ENCODE assay signal across 19 cellular contexts in the genomic region with DNA sequence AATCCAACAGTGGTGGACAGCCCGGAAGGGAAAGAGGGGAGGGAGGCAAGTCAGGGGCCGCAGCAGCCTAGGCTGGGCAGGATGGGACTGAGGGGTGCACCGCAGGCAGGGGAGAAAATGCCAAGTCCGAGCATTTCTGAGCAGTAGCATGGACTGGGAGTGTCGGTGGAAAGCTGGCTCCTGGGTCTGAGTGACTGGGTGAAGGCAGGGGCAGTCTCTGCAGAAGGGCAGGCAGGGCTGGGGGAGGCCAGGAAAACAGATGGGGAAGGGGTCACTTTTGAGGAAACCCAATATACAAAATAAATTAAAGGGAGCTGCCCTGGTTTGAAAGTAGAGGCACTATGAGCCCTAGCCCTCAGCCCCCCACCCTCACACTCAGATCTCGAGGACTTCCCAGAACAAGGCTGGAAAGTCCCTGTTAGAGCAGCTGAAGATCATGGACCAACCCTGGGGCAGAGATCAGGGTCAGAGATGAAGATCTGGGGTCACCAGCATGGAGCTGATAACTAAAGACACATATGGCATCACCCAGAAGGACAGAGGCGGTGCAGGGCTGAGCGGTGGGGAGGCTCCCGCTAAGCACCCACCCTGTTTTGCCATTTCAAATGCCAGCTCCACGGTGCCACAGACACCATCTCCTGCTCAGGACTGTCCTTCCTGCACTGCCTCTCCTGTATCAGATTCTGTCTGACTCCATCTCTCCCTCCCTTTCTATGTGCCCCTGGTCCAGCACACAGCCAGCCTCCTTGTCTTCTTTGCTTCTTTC. TPM values are rescaled to one million over a fixed set of nuclear protein-coding genes. Genes with fewer than 3 reads are reported as not detected.
DNase-seq lines count a peak whose midpoint lies in the region; ATAC-seq and TF ChIP-seq lines count a peak whose summit lies in the region.
"Had no signal": no experiment of that assay in that cellular context is flagged by ENCODE, and none has a peak within 500 bp of the region (broad histone marks: within the 10 kb centered on the region; RNA-seq: fewer than 3 reads in every experiment).

No MANE protein-coding gene starts in this region.

- no peaks in the 10 kb centered on the region for H3K36me3 Mint-ChIP-seq in activated T-cell treated with anti-CD3 and anti-CD28 coated beads, Interleukin-2, amount 50 U/mL, for 24 hours (ENCODE audit: low read depth)
- no peaks in the 10 kb centered on the region for H3K36me3 Mint-ChIP-seq in activated T-cell treated with anti-CD3 and anti-CD28 coated beads, Interleukin-2, amount 50 U/mL, for 4 hours (ENCODE audit: insufficient read depth)
- no peaks in the 10 kb centered on the region for H3K36me3 Mint-ChIP-seq in activated naive CD8-positive, alpha-beta T cell
- H3K36me3 Mint-ChIP-seq in nephron (ENCODE audit: low read depth) = no peaks in the 10 kb centered on the region

- H3K4me3 Mint-ChIP-seq in activated T-cell treated with anti-CD3 and anti-CD28 coated beads, Interleukin-2, amount 50 U/mL, for 24 hours = no peak overlapping the region
- no peak overlapping the region for H3K4me3 Mint-ChIP-seq in activated T-cell treated with anti-CD3 and anti-CD28 coated beads, Interleukin-2, amount 50 U/mL, for 4 hours
- no peak overlapping the region for H3K4me3 Mint-ChIP-seq in activated naive CD8-positive, alpha-beta T cell
- H3K4me3 Mint-ChIP-seq in nephron = no peak overlapping the region
- H3K4me3 Mint-ChIP-seq: activated CD4-positive, alpha-beta T cell treated with anti-CD3 and anti-CD28 coated beads, Interleukin-2, amount 10 ng/mL, durations not matched to agents 7 days and 5 days had no signal

- no peak overlapping the region for H3K9ac ChIP-seq in GM23248

- 0 out of 2 replicates have a peak, but pooled peaks cover 5% of the 10 kb centered on the region for H3K27me3 ChIP-seq in GM23248 (replicated peaks; ENCODE audit: insufficient read depth)
- H3K27me3 ChIP-seq: gastrocnemius medialis had no signal

- H3K27me3 Mint-ChIP-seq in activated T-cell treated with anti-CD3 and anti-CD28 coated beads, Interleukin-2, amount 50 U/mL, for 24 hours = no peaks in the 10 kb centered on the region
- H3K27me3 Mint-ChIP-seq in activated T-cell treated with anti-CD3 and anti-CD28 coated beads, Interleukin-2, amount 50 U/mL, for 4 hours (ENCODE audit: low read depth) = no peaks in the 10 kb centered on the region
- H3K27me3 Mint-ChIP-seq in activated naive CD8-positive, alpha-beta T cell = no peaks in the 10 kb centered on the region
- peaks cover 50% of the 10 kb centered on the region for H3K27me3 Mint-ChIP-seq in nephron (ENCODE audit: low read depth)

- no peak overlapping the region for H3K27ac ChIP-seq in GM23248
- H3K27ac ChIP-seq: epithelial cell of prostate had no signal

- no peaks in the 10 kb centered on the region for H3K9me3 Mint-ChIP-seq in activated T-cell treated with anti-CD3 and anti-CD28 coated beads, Interleukin-2, amount 50 U/mL, for 24 hours
- H3K9me3 Mint-ChIP-seq in activated T-cell treated with anti-CD3 and anti-CD28 coated beads, Interleukin-2, amount 50 U/mL, for 4 hours = no peaks in the 10 kb centered on the region
- H3K9me3 Mint-ChIP-seq in activated naive CD8-positive, alpha-beta T cell (ENCODE audit: low read depth) = no peaks in the 10 kb centered on the region
- no peaks in the 10 kb centered on the region for H3K9me3 Mint-ChIP-seq in nephron
- H3K9me3 Mint-ChIP-seq: activated CD4-positive, alpha-beta T cell treated with anti-CD3 and anti-CD28 coated beads, Interleukin-2, amount 10 ng/mL, durations not matched to agents 7 days and 5 days had no signal

- no peaks in the 10 kb centered on the region for H4K20me1 ChIP-seq in GM23248 (ENCODE audit: insufficient read depth)

- peaks cover 6% of the 10 kb centered on the region; the same call in 1 of the 2 replicates for H3F3A ChIP-seq in GM23248 (ENCODE audit: insufficient read depth)

- peaks cover 23% of the 10 kb centered on the region for H3K4me1 ChIP-seq in GM23248 (ENCODE audit: insufficient read depth)

- no peak overlapping the region for H3K4me2 ChIP-seq in GM23248 (ENCODE audit: unreplicated experiment)

- no peaks in the 10 kb centered on the region for H3K9me3 ChIP-seq in GM23248 (ENCODE audit: low read depth)
- H3K9me3 ChIP-seq: gastrocnemius medialis had no signal

- WGBS in GM23248 (ENCODE audit: low coverage in 1 of 2, low lambda C conversion rate in 2 of 2, missing lambda C conversion rate in 2 of 2), 2 experiments = 82 to 89% methylated on average over 10 of the region's 10 CpGs

- peak overlapping the region; percentile 6 for H3K27ac Mint-ChIP-seq in activated T-cell treated with anti-CD3 and anti-CD28 coated beads, Interleukin-2, amount 50 U/mL, for 24 hours
- peak overlapping the region; percentile 87 for H3K27ac Mint-ChIP-seq in activated naive CD8-positive, alpha-beta T cell
- peak overlapping the region; percentile 70 to 72 (median 70) for H3K27ac Mint-ChIP-seq in nephron
- H3K27ac Mint-ChIP-seq: activated CD4-positive, alpha-beta T cell treated with anti-CD3 and anti-CD28 coated beads, Interleukin-2, amount 10 ng/mL, durations not matched to agents 7 days and 5 days had no signal

- no peak for DNase-seq in activated T-cell treated with anti-CD3 and anti-CD28 coated beads, Interleukin-2, amount 50 U/mL, for 24 hours
- DNase-seq in activated T-cell treated with anti-CD3 and anti-CD28 coated beads, Interleukin-2, amount 50 U/mL, for 4 hours = no peak
- DNase-seq in GM23248 (no peak), KG1 (lab: John Stamatoyannopoulos, UW) (no peak), DMS79 treated with DMSO at 0.1 percent for 48 hours (lab: John Stamatoyannopoulos, UW) (no peak)
- DNase-seq: ACHN; activated CD4-positive, alpha-beta T cell treated with anti-CD3 and anti-CD28 coated beads, Interleukin-2, amount 10 ng/mL, durations not matched to agents 7 days and 5 days; cortex of kidney; gastrocnemius medialis; HCEC 1CT; NCI-H1436; NCI-H345; NK-92 treated with Interleukin-12 subunit alpha and Interleukin-12 subunit beta, amount 100 ng/mL, for 24 hours; stimulated activated CD4-positive, alpha-beta T cell treated with anti-CD3 and anti-CD28 coated beads, Interleukin-15, amount 100 ng/mL, for 24 hours; substantia nigra had no signal

- 0 out of 2 replicates have a peak overlapping the region, but pooled peaks have one; percentile 14 for H2AFZ ChIP-seq in GM23248

- H3K4me3 ChIP-seq in GM23248 = no peak overlapping the region
- H3K4me3 ChIP-seq: gastrocnemius medialis had no signal

- no peak for TF ChIP-seq CTCF in nephron (IDR thresholded peaks at IDR 0.05; ENCODE audit: unreplicated experiment in 3 of 3)

- no peak for ATAC-seq in activated T-cell treated with anti-CD3 and anti-CD28 coated beads, Interleukin-2, amount 50 U/mL, for 4 hours
- no peak for ATAC-seq in GM21360 (IDR thresholded peaks at IDR 0.05; ENCODE audit: unreplicated experiment)
- ATAC-seq: gastrocnemius medialis had no signal

- no peaks in the 10 kb centered on the region for H3K79me2 ChIP-seq in GM23248 (ENCODE audit: insufficient read depth)

- H3K9me2 ChIP-seq in GM23248 (ENCODE audit: insufficient read depth) = no peaks in the 10 kb centered on the region

- H3K36me3 ChIP-seq in GM23248 (ENCODE audit: low read depth) = no peaks in the 10 kb centered on the region
- H3K36me3 ChIP-seq: gastrocnemius medialis had no signal

- peaks cover 58% of the 10 kb centered on the region for H3K4me1 Mint-ChIP-seq in activated T-cell treated with anti-CD3 and anti-CD28 coated beads, Interleukin-2, amount 50 U/mL, for 24 hours (ENCODE audit: low read depth)
- peaks cover 62% of the 10 kb centered on the region for H3K4me1 Mint-ChIP-seq in activated T-cell treated with anti-CD3 and anti-CD28 coated beads, Interleukin-2, amount 50 U/mL, for 4 hours (ENCODE audit: low read depth)
- peaks cover 60% of the 10 kb centered on the region for H3K4me1 Mint-ChIP-seq in activated naive CD8-positive, alpha-beta T cell (ENCODE audit: low read depth)
- H3K4me1 Mint-ChIP-seq in nephron = peaks cover 47% of the 10 kb centered on the region

- in situ Hi-C loops in GM23248 (cut with MboI) = no loop called here

RNA-seq across cellular contexts. Expression of gene ETS1, which starts 32.4 kb away (rescaled TPM):
- 100 to 1,000 TPM; 246 to 299 (median 258) TPM for total RNA-seq in activated T-cell treated with anti-CD3 and anti-CD28 coated beads, Interleukin-2, amount 50 U/mL, for 4 hours
- 58.6 and 61.0 TPM in 2 replicates for total RNA-seq in GM23248 (2014; rRNA removed; shearing (Covaris generic))
- polyA plus RNA-seq in GM23248 (2016; fragmentation: Nextera tagmentation; extraction: Ambion mirVana) = 18.4 and 19.9 TPM in 2 replicates

Comparison
In these comparisons a context has a peak if more than half of its experiments do, and no peak if none do; other contexts are left out.
1. H3K27ac Mint-ChIP-seq: peak in every context shown above with its lines; median percentile 87 in activated naive CD8-positive, alpha-beta T cell; 70 in nephron; 6 in activated T-cell treated with anti-CD3 and anti-CD28 coated beads, Interleukin-2, amount 50 U/mL, for 24 hours.